In genomic region chr10:119693262-119693957, GRCh38 we compare ENCODE assay signal across 11 cellular contexts. TPM values are rescaled to one million over a fixed set of nuclear protein-coding genes. Genes with fewer than 3 reads are reported as not detected.
DNase-seq lines count a peak whose midpoint lies in the region; ATAC-seq and FAIRE-seq lines count a peak whose summit lies in the region.
"Had no signal": no experiment of that assay in that cellular context is flagged by ENCODE, and none has a peak within 500 bp of the region (broad histone marks: within the 10 kb centered on the region; RNA-seq: fewer than 3 reads in every experiment).

No MANE protein-coding gene starts in this region.

- DNase-seq in COLO829 (ENCODE audit: low spot score) (peak; percentile 95), RCC 7860 (ENCODE audit: low spot score) (peak; percentile 83), medulla oblongata (ENCODE audit: extremely low spot score) (peak; percentile 90), T1000 (lab: John Stamatoyannopoulos, UW) (no peak)
- no peak for DNase-seq in activated CD4-positive, alpha-beta T cell treated with anti-CD3 and anti-CD28 coated beads for 48 hours
- no peak for DNase-seq in stimulated activated CD4-positive, alpha-beta T cell treated with anti-CD3 and anti-CD28 coated beads, Interleukin-4, amount 100 ng/mL, for 4 hours
- DNase-seq in activated CD4-positive, alpha-beta T cell treated with anti-CD3 and anti-CD28 coated beads, Interleukin-2, amount 10 ng/mL, durations not matched to agents 7 days and 5 days = no peak
- DNase-seq: NCI-H510A treated with DMSO at 0.1 percent for 48 hours; stimulated activated CD4-positive, alpha-beta T cell treated with anti-CD3 and anti-CD28 coated beads, Interleukin-4, amount 100 ng/mL, for 24 hours had no signal

- H3K4me1 Mint-ChIP-seq in activated CD4-positive, alpha-beta T cell treated with anti-CD3 and anti-CD28 coated beads, Interleukin-2, amount 10 ng/mL, durations not matched to agents 7 days and 5 days = peaks cover 1% of the 10 kb centered on the region
- H3K4me1 Mint-ChIP-seq: CD14-positive monocyte had no signal

- H3K27me3 Mint-ChIP-seq in activated CD4-positive, alpha-beta T cell treated with anti-CD3 and anti-CD28 coated beads, Interleukin-2, amount 10 ng/mL, durations not matched to agents 7 days and 5 days = peaks cover 2% of the 10 kb centered on the region

- H3K4me3 Mint-ChIP-seq in activated CD4-positive, alpha-beta T cell treated with anti-CD3 and anti-CD28 coated beads, Interleukin-2, amount 10 ng/mL, durations not matched to agents 7 days and 5 days = no peak overlapping the region
- H3K4me3 Mint-ChIP-seq: CD14-positive monocyte had no signal

- peak; percentile 68 for FAIRE-seq in RCC 7860 (lab: Jason Lieb, UNC)

- POLR2A ChIA-PET in activated CD4-positive, alpha-beta T cell treated with anti-CD3 and anti-CD28 coated beads, Interleukin-2, amount 10 ng/mL, durations not matched to agents 7 days and 5 days (lab: Charles Lee) = no interaction called here

- H3K27ac Mint-ChIP-seq in activated CD4-positive, alpha-beta T cell treated with anti-CD3 and anti-CD28 coated beads, Interleukin-2, amount 10 ng/mL, durations not matched to agents 7 days and 5 days = no peak overlapping the region
- H3K27ac Mint-ChIP-seq: CD14-positive monocyte had no signal

- CTCF ChIA-PET in activated CD4-positive, alpha-beta T cell treated with anti-CD3 and anti-CD28 coated beads, Interleukin-2, amount 10 ng/mL, durations not matched to agents 7 days and 5 days (lab: Charles Lee) = interaction anchor here (0.6 to 1.9 kb wide), 4 partner anchors 8 to 666 kb away, joined by 3 to 6 read pairs (median 4); no protein-coding TSS in a partner anchor

- no peaks in the 10 kb centered on the region for H3K9me3 Mint-ChIP-seq in activated CD4-positive, alpha-beta T cell treated with anti-CD3 and anti-CD28 coated beads, Interleukin-2, amount 10 ng/mL, durations not matched to agents 7 days and 5 days
- H3K9me3 Mint-ChIP-seq: CD14-positive monocyte had no signal

- ATAC-seq in GM21447 (IDR thresholded peaks at IDR 0.05; ENCODE audit: unreplicated experiment) = peak; percentile 62

- no peaks in the 10 kb centered on the region for H3K36me3 Mint-ChIP-seq in activated CD4-positive, alpha-beta T cell treated with anti-CD3 and anti-CD28 coated beads, Interleukin-2, amount 10 ng/mL, durations not matched to agents 7 days and 5 days (ENCODE audit: low read depth)
- H3K36me3 Mint-ChIP-seq: CD14-positive monocyte had no signal

RNA-seq across cellular contexts. Expression of gene INPP5F, which starts 32.4 kb away (rescaled TPM):
- 10 to 100 TPM; 11.1 to 12.3 TPM for total RNA-seq in activated CD4-positive, alpha-beta T cell treated with anti-CD3 and anti-CD28 coated beads, Interleukin-2, amount 10 ng/mL, durations not matched to agents 7 days and 5 days

RNA-seq across cellular contexts. Expression of gene BAG3, which starts 42.2 kb away (rescaled TPM):
- total RNA-seq in activated CD4-positive, alpha-beta T cell treated with anti-CD3 and anti-CD28 coated beads, Interleukin-2, amount 10 ng/mL, durations not matched to agents 7 days and 5 days = 10 to 100 TPM; 27.1 to 27.6 TPM

Comparison
In these comparisons a context has a peak if more than half of its experiments do, and no peak if none do; other contexts are left out.
1. DNase-seq: peak in COLO829 (single experiment), RCC 7860 (single experiment) and medulla oblongata (single experiment); none in T1000 (single experiment), activated CD4-positive, alpha-beta T cell treated with anti-CD3 and anti-CD28 coated beads for 48 hours (single experiment), stimulated activated CD4-positive, alpha-beta T cell treated with anti-CD3 and anti-CD28 coated beads, Interleukin-4, amount 100 ng/mL, for 4 hours (0 of 2) and activated CD4-positive, alpha-beta T cell treated with anti-CD3 and anti-CD28 coated beads, Interleukin-2, amount 10 ng/mL, durations not matched to agents 7 days and 5 days (single experiment).